8 cellular contexts compared by ENCODE assay signal in the genomic region with DNA sequence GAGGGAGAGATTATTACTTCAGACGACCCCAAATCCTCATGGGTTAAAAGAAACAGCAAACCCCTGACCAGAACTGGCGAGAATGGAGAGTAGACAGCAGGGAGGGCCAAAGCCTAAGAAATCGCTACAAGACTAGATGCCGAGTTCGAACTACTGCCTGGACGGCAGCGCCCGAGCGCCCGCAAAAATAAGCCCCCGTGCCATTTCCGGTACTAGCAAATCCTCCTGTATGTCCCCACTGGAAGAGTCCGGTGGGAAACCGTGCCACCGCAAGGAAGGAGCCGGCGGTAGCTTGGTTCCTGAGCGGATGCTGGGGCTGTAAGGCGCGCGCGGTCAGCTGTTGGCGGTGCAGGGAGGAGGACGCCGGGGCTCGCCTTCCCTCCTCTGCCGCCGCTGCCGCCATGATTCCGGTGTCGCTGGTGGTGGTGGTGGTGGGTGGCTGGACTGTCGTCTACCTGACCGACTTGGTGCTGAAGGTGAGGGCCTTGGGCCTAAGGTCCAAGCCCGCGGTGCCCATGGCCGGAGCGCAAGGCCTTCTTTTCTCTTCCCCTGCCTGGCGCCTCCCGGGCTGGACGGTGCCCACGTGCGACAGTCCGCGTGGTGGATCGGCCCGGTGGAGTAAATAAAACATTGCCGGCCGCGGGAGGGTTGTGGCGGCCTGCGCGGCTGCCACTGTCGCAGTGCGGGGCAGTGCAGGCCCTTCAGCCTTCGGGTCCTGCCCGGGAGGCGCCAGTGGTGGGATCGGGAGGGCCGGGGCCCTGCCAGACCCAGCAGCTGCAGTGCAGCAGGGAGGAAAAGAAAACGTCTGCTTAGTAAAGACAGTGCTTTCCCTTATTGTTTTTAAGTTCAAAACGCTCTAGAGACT. TPM values are rescaled to one million over a fixed set of nuclear protein-coding genes. Genes with fewer than 3 reads are reported as not detected.
DNase-seq lines count a peak whose midpoint lies in the region; ATAC-seq lines count a peak whose summit lies in the region.

TSS of gene MBTPS2 (plus strand) at position 284 of the 865 bp plus-strand sequence. CDS start at position 402, 118 bp downstream.

- H3K4me2 ChIP-seq in BLaER1 treated with 17β-estradiol and CSF1 and Interleukin-3, amounts not matched to agents 10 nM and 100 nM = peak within 1 kb of the TSS; percentile 47 to 79 (median 67)

- peak within 1 kb of the TSS; percentile 76 to 95 (median 92) for H3K27ac ChIP-seq in BLaER1 treated with 17β-estradiol and CSF1 and Interleukin-3, amounts not matched to agents 10 nM and 100 nM

- H3K4me3 ChIP-seq in BLaER1 treated with 17β-estradiol and CSF1 and Interleukin-3, amounts not matched to agents 10 nM and 100 nM = peak within 1 kb of the TSS; percentile 49 to 83 (median 76)

- no peaks in the 10 kb centered on the region for H3K27me3 ChIP-seq in BLaER1 treated with 17β-estradiol and CSF1 and Interleukin-3, amounts not matched to agents 10 nM and 100 nM

- H3K27ac Mint-ChIP-seq in activated CD4-positive, alpha-beta T cell treated with anti-CD3 and anti-CD28 coated beads, Interleukin-2, amount 10 ng/mL, durations not matched to agents 24 days and 14 days = peak within 1 kb of the TSS; percentile 96

- DNase-seq in NCI-H526 (lab: John Stamatoyannopoulos, UW) (peak; percentile 84 to 95), dedifferentiated amniotic fluid mesenchymal stem cell (ENCODE audit: extremely low spot score) (peak; percentile 76), left lobe of liver (ENCODE audit: low spot score) (peak; percentile 82)
- peak; percentile 94 for DNase-seq in activated CD4-positive, alpha-beta T cell treated with anti-CD3 and anti-CD28 coated beads, Interleukin-2, amount 10 ng/mL, durations not matched to agents 24 days and 14 days
- DNase-seq in stimulated activated CD4-positive, alpha-beta T cell treated with anti-CD3 and anti-CD28 coated beads, Interleukin-2, amount 100 ng/mL, for 24 hours = peak; percentile 77 to 81

- peak within 1 kb of the TSS; percentile 80 to 97 (median 92) for H3K9ac ChIP-seq in BLaER1 treated with 17β-estradiol and CSF1 and Interleukin-3, amounts not matched to agents 10 nM and 100 nM

- H3K9me3 Mint-ChIP-seq in activated CD4-positive, alpha-beta T cell treated with anti-CD3 and anti-CD28 coated beads, Interleukin-2, amount 10 ng/mL, durations not matched to agents 24 days and 14 days = no peaks in the 10 kb centered on the region

- no peaks in the 10 kb centered on the region for H3K9me3 ChIP-seq in BLaER1 treated with 17β-estradiol and CSF1 and Interleukin-3, amounts not matched to agents 10 nM and 100 nM (replicated peaks in 1 of 11)

- H3K36me3 ChIP-seq in BLaER1 treated with 17β-estradiol and CSF1 and Interleukin-3, amounts not matched to agents 10 nM and 100 nM = peaks cover 0 to 14% (median 5%) of the 10 kb centered on the region in 11 experiments; a peak in 12 of 22 replicates

- no peaks in the 10 kb centered on the region for H3K27me3 Mint-ChIP-seq in activated CD4-positive, alpha-beta T cell treated with anti-CD3 and anti-CD28 coated beads, Interleukin-2, amount 10 ng/mL, durations not matched to agents 24 days and 14 days

- H3K4me3 Mint-ChIP-seq in activated CD4-positive, alpha-beta T cell treated with anti-CD3 and anti-CD28 coated beads, Interleukin-2, amount 10 ng/mL, durations not matched to agents 24 days and 14 days = peak within 1 kb of the TSS; percentile 93

- peaks cover 9% of the 10 kb centered on the region for H3K4me1 Mint-ChIP-seq in activated CD4-positive, alpha-beta T cell treated with anti-CD3 and anti-CD28 coated beads, Interleukin-2, amount 10 ng/mL, durations not matched to agents 24 days and 14 days

- peaks cover 0 to 10% (median 0%) of the 10 kb centered on the region in 10 experiments; a peak in 5 of 20 replicates for H3K4me1 ChIP-seq in BLaER1 treated with 17β-estradiol and CSF1 and Interleukin-3, amounts not matched to agents 10 nM and 100 nM

- ATAC-seq in GM19324 (IDR thresholded peaks at IDR 0.05; ENCODE audit: low FRiP score, unreplicated experiment) (peak; percentile 79), HG03460 (IDR thresholded peaks at IDR 0.05; ENCODE audit: unreplicated experiment) (peak; percentile 87), left lobe of liver (peak; percentile 98)

- intact Hi-C loops in activated CD4-positive, alpha-beta T cell treated with anti-CD3 and anti-CD28 coated beads, Interleukin-2, amount 10 ng/mL, durations not matched to agents 24 days and 14 days (cut with micrococcal nuclease) = loop anchor here (1.0 to 10.0 kb wide), 4 partner anchors 91 to 465 kb away; partner anchors contain the start of genes CNKSR2 and SMS

- no peaks in the 10 kb centered on the region for H4K20me1 ChIP-seq in BLaER1 treated with 17β-estradiol and CSF1 and Interleukin-3, amounts not matched to agents 10 nM and 100 nM

- peaks cover 7% of the 10 kb centered on the region for H3K36me3 Mint-ChIP-seq in activated CD4-positive, alpha-beta T cell treated with anti-CD3 and anti-CD28 coated beads, Interleukin-2, amount 10 ng/mL, durations not matched to agents 24 days and 14 days (ENCODE audit: low read depth)

RNA-seq across cellular contexts. Expression of gene MBTPS2, which starts in this region (rescaled TPM):
- total RNA-seq in activated CD4-positive, alpha-beta T cell treated with anti-CD3 and anti-CD28 coated beads, Interleukin-2, amount 10 ng/mL, durations not matched to agents 24 days and 14 days = 10.0 and 11.3 TPM in 2 replicates
- 11.5 TPM for total RNA-seq in left lobe of liver

Comparison
In these comparisons a context has a peak if more than half of its experiments do, and no peak if none do; other contexts are left out.
1. Peak in every context shown above with its lines: DNase-seq, ATAC-seq, H3K4me3 ChIP-seq and H3K27ac ChIP-seq.